ENCODE assay signal across 8 cellular contexts in the genomic region with DNA sequence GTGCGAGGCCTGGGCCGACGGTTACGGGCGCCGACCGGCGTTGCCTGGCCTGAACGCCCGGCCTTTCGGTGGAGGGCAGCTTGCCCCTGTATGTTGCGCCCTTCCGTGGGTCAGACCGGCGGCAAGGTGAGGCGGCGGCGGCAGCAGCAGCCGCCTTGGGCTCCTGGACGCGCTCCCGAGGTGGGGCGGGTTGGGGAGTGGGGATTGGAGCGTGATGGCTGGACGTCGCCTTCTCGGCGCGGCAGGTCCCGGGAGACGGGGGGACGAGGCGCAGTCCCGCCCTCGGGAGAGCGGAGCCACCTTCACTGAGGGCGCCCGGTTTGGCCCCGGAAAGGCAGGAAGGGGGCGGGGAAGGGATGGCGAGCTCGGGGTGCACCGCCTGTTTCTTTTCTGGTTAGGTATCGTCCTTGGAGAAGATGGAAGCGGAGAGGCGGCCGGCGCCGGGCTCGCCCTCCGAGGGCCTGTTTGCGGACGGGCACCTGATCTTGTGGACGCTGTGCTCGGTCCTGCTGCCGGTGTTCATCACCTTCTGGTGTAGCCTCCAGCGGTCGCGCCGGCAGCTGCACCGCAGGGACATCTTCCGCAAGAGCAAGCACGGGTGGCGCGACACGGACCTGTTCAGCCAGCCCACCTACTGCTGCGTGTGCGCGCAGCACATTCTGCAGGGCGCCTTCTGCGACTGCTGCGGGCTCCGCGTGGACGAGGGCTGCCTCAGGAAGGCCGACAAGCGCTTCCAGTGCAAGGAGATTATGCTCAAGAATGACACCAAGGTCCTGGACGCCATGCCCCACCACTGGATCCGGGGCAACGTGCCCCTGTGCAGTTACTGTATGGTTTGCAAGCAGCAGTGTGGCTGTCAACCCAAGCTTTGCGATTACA. TPM values are rescaled to one million over a fixed set of nuclear protein-coding genes. Genes with fewer than 3 reads are reported as not detected.
DNase-seq lines count a peak whose midpoint lies in the region; ATAC-seq and TF ChIP-seq lines count a peak whose summit lies in the region.

No MANE protein-coding gene starts in this region.

- TF ChIP-seq CTCF in vagina (IDR thresholded peaks at IDR 0.05) = no peak

- peak overlapping the region; percentile 96 to 98 (median 97) for H3K4me3 Mint-ChIP-seq in CD4-positive, CD25-positive, alpha-beta regulatory T cell

- peaks cover 10% of the 10 kb centered on the region for H3K36me3 Mint-ChIP-seq in CD4-positive, CD25-positive, alpha-beta regulatory T cell
- H3K36me3 Mint-ChIP-seq in activated naive CD4-positive, alpha-beta T cell treated with anti-CD3 and anti-CD28 coated beads, Interleukin-2, amount 50 U/mL, for 72 hours = peaks cover 25 to 38% of the 10 kb centered on the region in 2 donors

- peak overlapping the region; percentile 87 for H3K27ac ChIP-seq in CD4-positive, CD25-positive, alpha-beta regulatory T cell (ENCODE audit: insufficient read depth, low read length, poor library complexity, severe bottlenecking)
- H3K27ac ChIP-seq in SJCRH30 (peak overlapping the region; percentile 47), vagina (peak overlapping the region; percentile 97)

- H3K36me3 ChIP-seq in CD4-positive, CD25-positive, alpha-beta regulatory T cell (ENCODE audit: control insufficient read depth, insufficient read depth, low read length) = no peaks in the 10 kb centered on the region
- H3K36me3 ChIP-seq in SJCRH30 (0 out of 2 replicates have a peak, but pooled peaks cover 5% of the 10 kb centered on the region), vagina (no peaks in the 10 kb centered on the region)

- H3K27me3 ChIP-seq in CD4-positive, CD25-positive, alpha-beta regulatory T cell (ENCODE audit: control insufficient read depth, insufficient read depth, low read length) = no peaks in the 10 kb centered on the region
- H3K27me3 ChIP-seq in SJCRH30 = no peaks in the 10 kb centered on the region
- no peaks in the 10 kb centered on the region for H3K27me3 ChIP-seq in vagina

- ATAC-seq in CD4-positive, CD25-positive, alpha-beta regulatory T cell (ENCODE audit: low read depth in 2 of 2) = peak; percentile 21 to 28
- ATAC-seq in GM19452 (IDR thresholded peaks at IDR 0.05; ENCODE audit: unreplicated experiment) (peak; percentile 26), left cardiac atrium (peak; percentile 21 to 24)
- peak; percentile 37 to 42 for ATAC-seq in activated naive CD4-positive, alpha-beta T cell treated with anti-CD3 and anti-CD28 coated beads, Interleukin-2, amount 50 U/mL, for 72 hours

- DNase-seq in CD4-positive, CD25-positive, alpha-beta regulatory T cell = peak; percentile 68 to 92 (median 76)
- DNase-seq in HK-2 (ENCODE audit: unreplicated experiment) (peak; percentile 62), SJCRH30 (peak; percentile 52 to 53), left cardiac atrium (peak; percentile 58), renal cortical epithelial cell (ENCODE audit: low read depth) (peak; percentile 12), vagina (ENCODE audit: extremely low spot score in 2 of 2) (no peak)
- peak; percentile 72 to 78 for DNase-seq in activated naive CD4-positive, alpha-beta T cell treated with anti-CD3 and anti-CD28 coated beads, Interleukin-2, amount 50 U/mL, for 72 hours (ENCODE audit: low spot score in 2 of 2)

- H3K27ac Mint-ChIP-seq in CD4-positive, CD25-positive, alpha-beta regulatory T cell = peak overlapping the region; percentile 83 to 95 (median 92)
- peak overlapping the region; percentile 83 to 94 for H3K27ac Mint-ChIP-seq in activated naive CD4-positive, alpha-beta T cell treated with anti-CD3 and anti-CD28 coated beads, Interleukin-2, amount 50 U/mL, for 72 hours

- no peaks in the 10 kb centered on the region for H3K9me3 ChIP-seq in CD4-positive, CD25-positive, alpha-beta regulatory T cell (ENCODE audit: control insufficient read depth in 2 of 2, low read length in 2 of 2)
- no peaks in the 10 kb centered on the region for H3K9me3 ChIP-seq in SJCRH30 (replicated peaks)
- H3K9me3 ChIP-seq in vagina = no peaks in the 10 kb centered on the region

- peaks cover 0 to 2% (median 0%) of the 10 kb centered on the region in 7 donors for H3K9me3 Mint-ChIP-seq in CD4-positive, CD25-positive, alpha-beta regulatory T cell
- H3K9me3 Mint-ChIP-seq in activated naive CD4-positive, alpha-beta T cell treated with anti-CD3 and anti-CD28 coated beads, Interleukin-2, amount 50 U/mL, for 72 hours = no peaks in the 10 kb centered on the region

- H3K4me3 ChIP-seq in CD4-positive, CD25-positive, alpha-beta regulatory T cell (ENCODE audit: low read depth, low read length) = peak overlapping the region; percentile 87
- H3K4me3 ChIP-seq in SJCRH30 (peak overlapping the region; percentile 90), vagina (peak overlapping the region; percentile 82 to 93)

- H3K4me1 Mint-ChIP-seq in CD4-positive, CD25-positive, alpha-beta regulatory T cell = peaks cover 32 to 74% (median 58%) of the 10 kb centered on the region in 4 donors

- peaks cover 64% of the 10 kb centered on the region for H3K4me1 ChIP-seq in CD4-positive, CD25-positive, alpha-beta regulatory T cell (ENCODE audit: control insufficient read depth, insufficient read depth, low read length, poor library complexity, severe bottlenecking)
- H3K4me1 ChIP-seq in SJCRH30 (peaks cover 12% of the 10 kb centered on the region), vagina (peaks cover 57% of the 10 kb centered on the region)

- no peak for TF ChIP-seq POLR2A in vagina (IDR thresholded peaks at IDR 0.05)

- intact Hi-C loops in left cardiac atrium (cut with DNase I) (no loop called here), vagina (cut with DNase I) (loop anchor here (5.0 kb wide), 1 partner anchor 78 kb away; the partner anchor contains the start of gene TRIM25)

- no peaks in the 10 kb centered on the region for H3K27me3 Mint-ChIP-seq in CD4-positive, CD25-positive, alpha-beta regulatory T cell

RNA-seq across cellular contexts. Expression of gene DGKE, which starts 0.7 kb away (rescaled TPM):
- total RNA-seq in CD4-positive, CD25-positive, alpha-beta regulatory T cell = 45.5 TPM
- polyA plus RNA-seq in CD4-positive, CD25-positive, alpha-beta regulatory T cell = 1 to 10 TPM; 6.2 to 9.5 (median 7.4) TPM
- 10.4 and 12.2 TPM in 2 replicates for total RNA-seq in SJCRH30 (2014; rRNA removed; shearing (Covaris generic))
- total RNA-seq in activated naive CD4-positive, alpha-beta T cell treated with anti-CD3 and anti-CD28 coated beads, Interleukin-2, amount 50 U/mL, for 72 hours = 10 to 100 TPM; 29.8 to 30.0 TPM
- total RNA-seq in left cardiac atrium (1 to 10 TPM; 4.7 to 7.0 TPM), renal cortical epithelial cell (5.4 and 6.4 TPM in 2 replicates), vagina (13.0 TPM)

RNA-seq across cellular contexts. Expression of gene C17orf67, which starts 0.9 kb away (rescaled TPM):
- 6.2 TPM for total RNA-seq in CD4-positive, CD25-positive, alpha-beta regulatory T cell
- polyA plus RNA-seq in CD4-positive, CD25-positive, alpha-beta regulatory T cell = 1 to 10 TPM; 1.5 to 2.4 (median 2.1) TPM
- total RNA-seq in SJCRH30 (2014; rRNA removed; shearing (Covaris generic)) = 0.76 and 1.5 TPM in 2 replicates
- 1 to 10 TPM; 2.5 to 3.5 TPM for total RNA-seq in activated naive CD4-positive, alpha-beta T cell treated with anti-CD3 and anti-CD28 coated beads, Interleukin-2, amount 50 U/mL, for 72 hours
- total RNA-seq in left cardiac atrium = 1 to 10 TPM in 1 of 2 donors, under 1 TPM in 1; 0.92 to 1.4 TPM
- 0.30 and 0.35 TPM in 2 replicates for total RNA-seq in renal cortical epithelial cell
- 2.7 TPM for total RNA-seq in vagina

Comparison
In these comparisons a context has a peak if more than half of its experiments do, and no peak if none do; other contexts are left out.
1. DNase-seq: peak in CD4-positive, CD25-positive, alpha-beta regulatory T cell (3 of 3), HK-2 (single experiment), SJCRH30 (2 of 2), activated naive CD4-positive, alpha-beta T cell treated with anti-CD3 and anti-CD28 coated beads, Interleukin-2, amount 50 U/mL, for 72 hours (2 of 2), left cardiac atrium (single experiment) and renal cortical epithelial cell (single experiment); none in vagina (0 of 2).
2. H3K27ac ChIP-seq: peak in every context shown above with its lines; median percentile 97 in vagina; 87 in CD4-positive, CD25-positive, alpha-beta regulatory T cell; 47 in SJCRH30.
3. Peak in every context shown above with its lines, with median percentiles within 50 percentile points of each other: ATAC-seq and H3K4me3 ChIP-seq.